ENCODE assay signal across 9 cellular contexts in the genomic region with DNA sequence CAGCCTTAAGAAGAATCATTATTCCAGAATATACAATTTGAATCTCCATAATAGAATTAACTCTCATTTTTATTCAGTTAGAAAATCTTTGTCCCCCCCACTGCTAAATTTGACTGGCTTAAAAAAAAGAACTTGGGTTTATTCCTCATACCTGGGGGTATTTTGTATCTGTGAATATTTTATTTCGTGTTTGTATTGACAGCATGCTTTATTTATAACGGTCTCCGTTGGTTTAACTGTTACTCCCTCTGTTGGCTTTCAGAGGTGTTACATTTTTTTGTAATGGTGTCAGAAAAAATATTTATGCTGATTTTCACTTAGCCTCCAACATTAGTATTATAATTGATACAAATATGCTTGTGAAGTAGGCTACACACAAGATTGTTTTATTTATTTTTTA.
DNase-seq lines count a peak whose midpoint lies in the region; ATAC-seq, FAIRE-seq and TF ChIP-seq lines count a peak whose summit lies in the region.
"Had no signal": no experiment of that assay in that cellular context is flagged by ENCODE, and none has a peak within 500 bp of the region (broad histone marks: within the 10 kb centered on the region; RNA-seq: fewer than 3 reads in every experiment).

No MANE protein-coding gene starts in this region.

- H3K4me1 Mint-ChIP-seq in naive thymus-derived CD8-positive, alpha-beta T cell, result peaks cover 26 to 84% (median 83%) of the 10 kb centered on the region in 4 donors

- peaks cover 20% of the 10 kb centered on the region for H3K4me1 ChIP-seq in Karpas-422 (ENCODE audit: low read length)

- no peak overlapping the region for H3K27ac ChIP-seq in Karpas-422 (ENCODE audit: low read length)

- no peak overlapping the region for H3K4me2 ChIP-seq in Karpas-422 (ENCODE audit: low read depth, low read length, poor library complexity, severe bottlenecking)

- POLR2A ChIA-PET in naive thymus-derived CD8-positive, alpha-beta T cell (lab: Charles Lee), result interaction anchor here (0.7 kb wide), 1 partner anchor 1625 kb away, joined by 9 read pairs; no protein-coding TSS in a partner anchor

- H3K27me3 ChIP-seq in Karpas-422 (ENCODE audit: low read length), result no peaks in the 10 kb centered on the region
- no peaks in the 10 kb centered on the region for H3K27me3 ChIP-seq in bronchial epithelial cell (ENCODE audit: control insufficient read depth, insufficient read depth, low read length)
- H3K27me3 ChIP-seq: neutrophil had no signal

- H3K9me3 ChIP-seq in Karpas-422 (ENCODE audit: low read length), result no peaks in the 10 kb centered on the region
- H3K9me3 ChIP-seq: neutrophil had no signal

- ATAC-seq in naive thymus-derived CD8-positive, alpha-beta T cell, result peak; percentile 30 to 49
- ATAC-seq in GM19397 (IDR thresholded peaks at IDR 0.05; ENCODE audit: unreplicated experiment), result no peak
- no peak for ATAC-seq in GM18520 (IDR thresholded peaks at IDR 0.05; ENCODE audit: unreplicated experiment)

- H3K4me3 ChIP-seq in Karpas-422 (ENCODE audit: low read length) (no peak overlapping the region), bronchial epithelial cell (ENCODE audit: low read depth, low read length) (no peak overlapping the region)

- peak; percentile 8 for DNase-seq in EH (ENCODE audit: low read depth)
- DNase-seq in Karpas-422, result peak; percentile 61
- DNase-seq in bronchial epithelial cell (ENCODE audit: low read depth), result peak; percentile 31
- DNase-seq in naive thymus-derived CD8-positive, alpha-beta T cell, result peak in 3 of 10 donors; percentile 28 to 45 (median 44)
- DNase-seq in head of caudate nucleus, result no peak
- DNase-seq in kidney tubule cell (ENCODE audit: low spot score), result no peak

- intact Hi-C loops in head of caudate nucleus (cut with DNase I), result no loop called here

- H3K9ac ChIP-seq in Karpas-422 (ENCODE audit: low read length), result no peak overlapping the region

- 0 out of 2 replicates have a peak, but pooled peaks cover 5% of the 10 kb centered on the region for H4K20me1 ChIP-seq in Karpas-422 (ENCODE audit: insufficient read depth, low read depth, low read length)

- H3K9me2 ChIP-seq in Karpas-422 (replicated peaks; ENCODE audit: insufficient read depth, low read length), result no peaks in the 10 kb centered on the region

- peaks cover 6 to 39% (median 11%) of the 10 kb centered on the region in 3 donors for H3K36me3 Mint-ChIP-seq in naive thymus-derived CD8-positive, alpha-beta T cell

- H3K36me3 ChIP-seq in Karpas-422 (ENCODE audit: insufficient read depth, low read length) (peaks cover 9% of the 10 kb centered on the region; the same call in 1 of the 2 replicates), bronchial epithelial cell (ENCODE audit: control insufficient read depth, insufficient read depth, low read length) (peaks cover 5% of the 10 kb centered on the region)

- no peaks in the 10 kb centered on the region for H3K9me3 Mint-ChIP-seq in naive thymus-derived CD8-positive, alpha-beta T cell

- H3K79me2 ChIP-seq in Karpas-422 (ENCODE audit: low read length), result peaks cover 99% of the 10 kb centered on the region

- no peak overlapping the region for H2AFZ ChIP-seq in Karpas-422 (ENCODE audit: low read length)

- H3K27ac Mint-ChIP-seq in naive thymus-derived CD8-positive, alpha-beta T cell, result peak overlapping the region in 4 of 10 donors; percentile 8 to 61 (median 20)

- FAIRE-seq in bronchial epithelial cell (lab: Jason Lieb, UNC), result no peak

- H3K27me3 Mint-ChIP-seq in naive thymus-derived CD8-positive, alpha-beta T cell, result no peaks in the 10 kb centered on the region

- peak overlapping the region in 6 of 10 donors; percentile 4 to 57 (median 29) for H3K4me3 Mint-ChIP-seq in naive thymus-derived CD8-positive, alpha-beta T cell

- TF ChIP-seq CTCF in bronchial epithelial cell (IDR thresholded peaks at IDR 0.05; ENCODE audit: insufficient read depth, low read length, severe bottlenecking), result peak; percentile 32

Comparison
In these comparisons a context has a peak if more than half of its experiments do, and no peak if none do; other contexts are left out.
1. DNase-seq: peak in EH (single experiment), Karpas-422 (single experiment) and bronchial epithelial cell (single experiment); none in head of caudate nucleus (0 of 42) and kidney tubule cell (single experiment).
2. ATAC-seq: peak in naive thymus-derived CD8-positive, alpha-beta T cell (2 of 2); none in GM19397 (single experiment) and GM18520 (single experiment).